ENCODE assay signal across 8 cellular contexts in the genomic region with DNA sequence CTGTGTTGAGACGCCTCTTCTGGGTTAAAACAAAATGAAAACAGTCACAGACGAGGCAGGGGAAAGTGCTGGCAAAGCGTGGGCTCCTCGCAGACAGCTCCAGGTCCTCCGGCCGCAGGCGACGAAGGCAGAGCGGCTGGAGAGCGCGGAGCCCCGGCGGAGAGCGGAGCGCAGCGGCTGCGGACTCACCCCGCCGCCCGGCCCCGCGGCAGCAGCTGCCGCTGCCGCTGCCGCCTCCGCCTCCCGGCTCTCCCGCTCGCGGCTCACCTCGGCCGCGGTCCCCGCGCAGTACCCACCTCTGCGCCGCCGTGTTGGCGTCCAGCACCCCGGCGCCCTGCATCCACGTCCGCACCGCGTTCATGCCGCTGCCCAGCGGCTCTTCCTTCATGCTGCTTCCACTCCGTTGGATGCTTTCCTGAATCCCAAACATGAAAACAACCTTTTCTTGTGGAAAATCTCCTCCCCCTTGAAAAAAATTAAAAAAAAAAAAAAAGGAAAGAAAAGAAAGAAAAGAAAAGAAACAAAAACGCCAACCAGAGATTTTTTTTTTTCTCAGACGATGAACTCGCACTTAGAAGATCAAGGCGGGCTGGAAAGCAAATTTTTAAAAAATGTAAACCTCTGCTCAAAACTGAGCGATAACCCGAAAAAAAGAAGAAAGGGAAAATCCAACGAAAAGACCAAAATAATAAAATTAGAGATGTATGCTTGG. TPM values are rescaled to one million over a fixed set of nuclear protein-coding genes. Genes with fewer than 3 reads are reported as not detected.
DNase-seq lines count a peak whose midpoint lies in the region; ATAC-seq, FAIRE-seq and TF ChIP-seq lines count a peak whose summit lies in the region.

No MANE protein-coding gene starts in this region.

- peaks cover 0 to 12% of the 10 kb centered on the region in 2 donors for H3K4me1 ChIP-seq in kidney (ENCODE audit: control insufficient read depth in 1 of 2, insufficient read depth in 1 of 2, low read depth in 1 of 2, low read length in 2 of 2)

- ATAC-seq in GM18867 (IDR thresholded peaks at IDR 0.05; ENCODE audit: unreplicated experiment) = peak; percentile 34

- TF ChIP-seq CTCF in cardiac fibroblast (IDR thresholded peaks at IDR 0.05; ENCODE audit: low read depth, low read length) = no peak
- TF ChIP-seq CTCF in kidney (IDR thresholded peaks at IDR 0.05; ENCODE audit: borderline replicate concordance, extremely low read depth, insufficient read depth) = no peak

- H3K9me3 ChIP-seq in kidney (ENCODE audit: control insufficient read depth in 1 of 2, low read length in 2 of 2) = no peaks in the 10 kb centered on the region

- no peaks in the 10 kb centered on the region for H3K36me3 ChIP-seq in kidney (ENCODE audit: control insufficient read depth in 1 of 2, insufficient read depth in 2 of 2, low read length in 2 of 2)

- DNase-seq in AG08396 (ENCODE audit: low spot score) (peak; percentile 77), HuH-7 (ENCODE audit: low spot score) (peak; percentile 48), SW480 (ENCODE audit: low spot score) (peak; percentile 70), cardiac fibroblast (ENCODE audit: low read depth in 2 of 2) (peak; percentile 50 to 66), kidney (peak; percentile 73), HT-29 (ENCODE audit: low spot score) (no peak)
- DNase-seq in stimulated activated CD4-positive, alpha-beta T cell treated with anti-CD3 and anti-CD28 coated beads, Interleukin-4, amount 100 ng/mL, for 24 hours = peak; percentile 31

- FAIRE-seq in kidney (lab: Jason Lieb, UNC) = no peak

- H3K4me3 ChIP-seq in cardiac fibroblast (replicated peaks in 1 of 2; ENCODE audit: low read depth in 2 of 2, low read length in 2 of 2) = peak overlapping the region; percentile 64 to 72
- peak overlapping the region; percentile 74 to 77 for H3K4me3 ChIP-seq in kidney (ENCODE audit: low read length in 2 of 2)

- intact Hi-C loops in kidney (cut with DNase I) = no loop called here

- peak overlapping the region; percentile 74 to 92 for H3K27ac ChIP-seq in kidney (ENCODE audit: low read depth in 2 of 2, low read length in 2 of 2)

- H3K9ac ChIP-seq in kidney (ENCODE audit: low read length in 2 of 2) = peak overlapping the region; percentile 74 to 81

RNA-seq across cellular contexts. Expression of gene EBF1, which starts 0.5 kb away (rescaled TPM):
- total RNA-seq in kidney = 30.8 TPM
- polyA plus RNA-seq in kidney (ENCODE audit: insufficient read depth, low read depth, low replicate concordance) = 2.7 TPM
- total RNA-seq in HT-29 (2014; rRNA removed; shearing (Covaris generic)) = not detected in 2 replicates

Comparison
In these comparisons a context has a peak if more than half of its experiments do, and no peak if none do; other contexts are left out.
1. RNA of gene EBF1, which starts 0.5 kb away (total RNA-seq): 30.8 TPM in kidney (single experiment); not detected in HT-29; every median in the first group is over 10 times any median in the second.